In genomic region chr4:55582773-55583172, GRCh38 we compare ENCODE assay signal across 12 cellular contexts. TPM values are rescaled to one million over a fixed set of nuclear protein-coding genes. Genes with fewer than 3 reads are reported as not detected.
DNase-seq lines count a peak whose midpoint lies in the region; ATAC-seq, FAIRE-seq and TF ChIP-seq lines count a peak whose summit lies in the region.
"Not testable (repeated sequence)": the region's sequence is repeated elsewhere in the genome, so short reads cannot be mapped to it uniquely, and the experiment has no call there.
"Had no signal": no experiment of that assay in that cellular context is flagged by ENCODE, and none has a peak within 500 bp of the region (broad histone marks: within the 10 kb centered on the region; RNA-seq: fewer than 3 reads in every experiment).

No MANE protein-coding gene starts in this region.

- not testable (repeated sequence) for H3K4me3 ChIP-seq in GM12878; endothelial cell of umbilical vein (replicated peaks in 1 of 3; ENCODE audit: insufficient read depth in 1 of 3, low read depth in 1 of 3, low read length in 3 of 3); HepG2 (replicated peaks in 1 of 3; ENCODE audit: insufficient read depth in 1 of 3, low read depth in 2 of 3, low read length in 3 of 3)

- not testable (repeated sequence) for TF ChIP-seq EP300 in GM12878 (IDR thresholded peaks at IDR 0.05; ENCODE audit: borderline replicate concordance in 1 of 2, control insufficient read depth in 1 of 2, low read depth in 2 of 2, low read length in 2 of 2); HepG2 (IDR thresholded peaks at IDR 0.05; ENCODE audit: low read depth in 2 of 2, low read length in 2 of 2); HepG2 (CRISPR knock-in tag; IDR thresholded peaks at IDR 0.05; ENCODE audit: borderline replicate concordance)

- intact Hi-C loops in GM12878 (cut with micrococcal nuclease; ENCODE audit: unreplicated experiment); endothelial cell of umbilical vein (cut with micrococcal nuclease); HepG2 (cut with micrococcal nuclease; ENCODE audit: unreplicated experiment): not testable (repeated sequence)

- not testable (repeated sequence) for TF ChIP-seq RAD21 in GM12878 (IDR thresholded peaks at IDR 0.05; ENCODE audit: insufficient read depth, low read depth, low read length); HepG2 (CRISPR knock-in tag; IDR thresholded peaks at IDR 0.05)

- H3K4me2 ChIP-seq in GM12878 (ENCODE audit: control insufficient read depth, insufficient read depth); endothelial cell of umbilical vein (ENCODE audit: insufficient read depth, low read length); HepG2 (ENCODE audit: low read depth, low read length): not testable (repeated sequence)

- not testable (repeated sequence) for TF ChIP-seq CTCF in GM12878 (IDR thresholded peaks at IDR 0.05 in 2 of 3, conservative IDR thresholded peaks at IDR 0.05 in 1 of 3; ENCODE audit: control insufficient read depth in 2 of 3, extremely low read depth in 1 of 3, insufficient read depth in 1 of 3, low read depth in 3 of 3, low read length in 3 of 3); endothelial cell of umbilical vein (IDR thresholded peaks at IDR 0.05; ENCODE audit: extremely low read depth in 1 of 2, insufficient read depth in 1 of 2, low read depth in 1 of 2, low read length in 2 of 2); HepG2 (CRISPR knock-in tag; IDR thresholded peaks at IDR 0.05)

- WGBS in GM12878 (ENCODE audit: insufficient coverage, insufficient replicate concordance, low lambda C conversion rate, missing lambda C conversion rate), result 40% methylated on average over 1 of the region's 2 CpGs
- 92% methylated on average over 2 of the region's 2 CpGs for WGBS in HepG2 (ENCODE audit: low lambda C conversion rate)

- H4K20me1 ChIP-seq in GM12878 (ENCODE audit: control insufficient read depth, insufficient read depth); endothelial cell of umbilical vein (replicated peaks; ENCODE audit: control insufficient read depth, extremely low read depth, insufficient read depth, low read length); HepG2 (ENCODE audit: insufficient read depth, low read length): not testable (repeated sequence)

- not testable (repeated sequence) for H3K4me1 ChIP-seq in GM12878 (ENCODE audit: control insufficient read depth, insufficient read depth, low read length); endothelial cell of umbilical vein (ENCODE audit: control insufficient read depth, extremely low read depth, insufficient read depth, low read length); HepG2 (ENCODE audit: insufficient read depth, low read length)

- peak; percentile 85 for FAIRE-seq in GM19239 (lab: Jason Lieb, UNC)
- peak; percentile 100 for FAIRE-seq in GM12878 (lab: Jason Lieb, UNC)
- FAIRE-seq in endothelial cell of umbilical vein (lab: Jason Lieb, UNC), result peak; percentile 66
- FAIRE-seq in HepG2 (lab: Jason Lieb, UNC), result peak; percentile 66

- CTCF ChIA-PET in GM12878 (lab: Yijun Ruan, JAX), result interaction anchor here (1.3 kb wide), 1 partner anchor 11 kb away, joined by 5 read pairs; no protein-coding TSS in a partner anchor
- CTCF ChIA-PET in endothelial cell of umbilical vein (lab: Charles Lee); HepG2 (lab: Yijun Ruan, JAX; ENCODE audit: low intra/inter-chr PET ratio, low total read pairs): not testable (repeated sequence)

- H2AFZ ChIP-seq in GM12878 (ENCODE audit: control insufficient read depth, low read depth, low read length); endothelial cell of umbilical vein (ENCODE audit: low read depth, low read length); HepG2 (ENCODE audit: low read length): not testable (repeated sequence)

- not testable (repeated sequence) for BruUV-seq in GM12878 (replicated peaks; lab: Mats Ljungman, UMichigan); endothelial cell of umbilical vein (replicated peaks; lab: Mats Ljungman, UMichigan); HepG2 (replicated peaks; lab: Mats Ljungman, UMichigan)

- not testable (repeated sequence) for ATAC-seq in GM12878, HepG2

- H3K9me3 ChIP-seq in GM12878 (replicated peaks; ENCODE audit: control insufficient read depth, insufficient read depth, low read length); endothelial cell of umbilical vein (replicated peaks; ENCODE audit: control insufficient read depth, insufficient read depth, low read length); HepG2 (ENCODE audit: low read length): not testable (repeated sequence)

- H3K9ac ChIP-seq in GM12878 (ENCODE audit: control insufficient read depth, insufficient read depth, low read length); endothelial cell of umbilical vein (replicated peaks; ENCODE audit: extremely low read depth, insufficient read depth, low read length); HepG2 (ENCODE audit: insufficient read depth, low read depth, low read length): not testable (repeated sequence)

- dilution Hi-C loops in endothelial cell of umbilical vein (cut with MboI; ENCODE audit: extremely low pct_ligation_motif_present, low sequenced_read_pairs), result not testable (repeated sequence)

- in situ Hi-C loops in GM12878 (cut with MboI); HepG2 (cut with HindIII; ENCODE audit: extremely low pct_ligation_motif_present, low pct_unique_long_range_greater_than_20kb): not testable (repeated sequence)

- not testable (repeated sequence) for DNase-seq in GM19239 (ENCODE audit: insufficient read length, low spot score); GM12878 (ENCODE audit: low read depth, low spot score); endothelial cell of umbilical vein (ENCODE audit: low read depth, low spot score); HepG2 (ENCODE audit: low spot score)

- H3K27me3 ChIP-seq in GM12878 (replicated peaks in 1 of 2; ENCODE audit: control insufficient read depth in 2 of 2, insufficient read depth in 2 of 2, low read length in 1 of 2); endothelial cell of umbilical vein (ENCODE audit: control insufficient read depth in 2 of 2, insufficient read depth in 2 of 2, low read length in 2 of 2); HepG2 (ENCODE audit: control insufficient read depth in 1 of 2, insufficient read depth in 2 of 2, low read length in 2 of 2): not testable (repeated sequence)

- not testable (repeated sequence) for H3K27ac ChIP-seq in GM12878 (ENCODE audit: control insufficient read depth, insufficient read depth); endothelial cell of umbilical vein (ENCODE audit: insufficient read depth, low read depth, low read length); HepG2 (ENCODE audit: extremely low read length, insufficient read depth, low read length)

- H3K79me2 ChIP-seq in GM12878 (ENCODE audit: control insufficient read depth, insufficient read depth, low read length); endothelial cell of umbilical vein (ENCODE audit: control insufficient read depth, insufficient read depth, low read length); HepG2 (ENCODE audit: insufficient read depth, low read length): not testable (repeated sequence)

- POLR2A ChIA-PET in GM12878 (lab: Charles Lee); endothelial cell of umbilical vein (lab: Charles Lee); HepG2 (lab: Yijun Ruan, JAX): not testable (repeated sequence)

- not testable (repeated sequence) for H3K9me1 ChIP-seq in endothelial cell of umbilical vein (replicated peaks; ENCODE audit: control insufficient read depth, extremely low read depth, insufficient read depth, low read length)

- H3K36me3 ChIP-seq in GM12878 (ENCODE audit: control insufficient read depth in 2 of 2, insufficient read depth in 2 of 2, low read length in 1 of 2); endothelial cell of umbilical vein (ENCODE audit: control insufficient read depth in 2 of 2, extremely low read depth in 1 of 2, insufficient read depth in 2 of 2, low read length in 2 of 2); HepG2 (replicated peaks in 1 of 2; ENCODE audit: control insufficient read depth in 1 of 2, insufficient read depth in 2 of 2, low read length in 2 of 2): not testable (repeated sequence)

- SMC1A ChIA-PET in GM12878 (lab: Charles Lee; ENCODE audit: uncharacterized antibody, unreplicated experiment), result not testable (repeated sequence)

- RAD21 ChIA-PET in GM12878 (lab: Charles Lee; ENCODE audit: unreplicated experiment), result not testable (repeated sequence)

- TF ChIP-seq POLR2A in GM12878 (IDR thresholded peaks at IDR 0.05; ENCODE audit: low read depth, low read length); endothelial cell of umbilical vein (IDR thresholded peaks at IDR 0.05; ENCODE audit: low read depth, low read length); HepG2 (IDR thresholded peaks at IDR 0.05; ENCODE audit: insufficient read depth in 1 of 2, low read depth in 2 of 2, low read length in 2 of 2): not testable (repeated sequence)

RNA-seq across cellular contexts. Expression of gene PDCL2, which starts 9.3 kb away (rescaled TPM):
- not detected in 2 replicates for total RNA-seq in GM12878 (2013; cell fraction: nucleolus; rRNA removed)
- total RNA-seq in GM12878 (2014; rRNA removed) (not detected in 2 replicates), GM12878 (2014; rRNA removed; fragmentation: Illumina TruSeq; extraction: Trizol) (not detected in 2 replicates), GM12878 (2021) (not detected in 2 replicates), endothelial cell of umbilical vein (not detected in 2 replicates), HepG2 (2016; rRNA removed; fragmentation: Illumina TruSeq; extraction: Trizol) (not detected in 2 replicates)
- polyA plus RNA-seq in GM12878 (2011; ENCODE audit: low read depth), result not detected
- polyA plus RNA-seq in GM12878 (2011; rRNA removed) (not detected in 2 replicates), GM12878 (2014; fragmentation: Illumina TruSeq; extraction: Trizol) (not detected in 2 replicates), GM12878 (2014; fragmentation: Nextera tagmentation; extraction: Ambion mirVana) (not detected), GM12878 (2014; rRNA removed) (not detected in 2 replicates), GM12878 (2016; fragmentation: Nextera tagmentation; extraction: Ambion mirVana) (not detected), endothelial cell of umbilical vein (not detected in 2 replicates), HepG2 (2011; rRNA removed) (not detected in 2 replicates)
- not detected in 2 replicates for polyA plus RNA-seq in GM12878 (2011; cell fraction: cytosol; rRNA removed)
- not detected in 2 replicates for polyA plus RNA-seq in GM12878 (2011; cell fraction: nucleus; rRNA removed)
- polyA plus RNA-seq in GM12878 (2012), result not detected in 2 replicates
- polyA minus RNA-seq in GM12878 (2011; rRNA and poly(A)+ RNA removed), result not detected in 2 replicates
- not detected in 2 replicates for polyA minus RNA-seq in GM12878 (2011; cell fraction: cytosol; rRNA and poly(A)+ RNA removed)
- not detected in 2 replicates for polyA minus RNA-seq in GM12878 (2011; cell fraction: nucleus; rRNA and poly(A)+ RNA removed)
- not detected in 2 replicates for polyA plus RNA-seq in endothelial cell of umbilical vein (2011; cell fraction: cytosol; rRNA removed)
- polyA plus RNA-seq in endothelial cell of umbilical vein (2011; cell fraction: nucleus; rRNA removed), result not detected in 2 replicates
- polyA plus RNA-seq in endothelial cell of umbilical vein (2012), result not detected in 2 replicates
- polyA minus RNA-seq in endothelial cell of umbilical vein, result not detected in 2 replicates
- polyA minus RNA-seq in endothelial cell of umbilical vein (2011; cell fraction: cytosol; rRNA and poly(A)+ RNA removed), result not detected
- not detected in 2 replicates for polyA minus RNA-seq in endothelial cell of umbilical vein (2011; cell fraction: nucleus; rRNA and poly(A)+ RNA removed)
- total RNA-seq in HepG2 (2016; cell fraction: cytosol; rRNA removed; fragmentation: Illumina TruSeq; extraction: Trizol; ENCODE audit: low read depth), result not detected in 2 replicates
- not detected in 2 replicates for total RNA-seq in HepG2 (2016; cell fraction: insoluble cytoplasmic fraction; rRNA removed; fragmentation: Illumina TruSeq; extraction: Trizol)
- not detected in 2 replicates for total RNA-seq in HepG2 (2016; cell fraction: membrane; rRNA removed; fragmentation: Illumina TruSeq; extraction: Trizol)
- total RNA-seq in HepG2 (2016; cell fraction: nucleus; rRNA removed; fragmentation: Illumina TruSeq; extraction: Trizol), result not detected in 2 replicates
- polyA plus RNA-seq in HepG2 (2011; cell fraction: cytosol; rRNA removed), result not detected in 2 replicates
- not detected in 2 replicates for polyA plus RNA-seq in HepG2 (2011; cell fraction: nucleus; rRNA removed)
- polyA plus RNA-seq in HepG2 (2012), result not detected in 2 replicates
- polyA plus RNA-seq in HepG2 (2016; cell fraction: cytosol; fragmentation: Illumina TruSeq; extraction: Trizol; ENCODE audit: low read depth), result not detected in 2 replicates
- not detected in 2 replicates for polyA plus RNA-seq in HepG2 (2016; cell fraction: insoluble cytoplasmic fraction; fragmentation: Illumina TruSeq; extraction: Trizol; ENCODE audit: low read depth)
- polyA plus RNA-seq in HepG2 (2016; cell fraction: membrane; fragmentation: Illumina TruSeq; extraction: Trizol; ENCODE audit: low read depth), result not detected in 2 replicates
- not detected in 2 replicates for polyA plus RNA-seq in HepG2 (2016; cell fraction: nucleus; fragmentation: Illumina TruSeq; extraction: Trizol; ENCODE audit: insufficient read depth, low read depth)
- polyA minus RNA-seq in HepG2 (2011; rRNA and poly(A)+ RNA removed; ENCODE audit: low replicate concordance), result not detected in 2 replicates
- polyA minus RNA-seq in HepG2 (2011; cell fraction: cytosol; rRNA and poly(A)+ RNA removed), result not detected in 2 replicates
- not detected in 2 replicates for polyA minus RNA-seq in HepG2 (2011; cell fraction: nucleus; rRNA and poly(A)+ RNA removed)
- total RNA-seq: A673; CD4-positive, alpha-beta memory T cell; CD4-positive, CD25-positive, alpha-beta regulatory T cell; CD8-positive, alpha-beta memory T cell; Daoy; G401 had no signal
- polyA plus RNA-seq: AG04450; CD14-positive monocyte; CD4-positive, alpha-beta memory T cell; CD4-positive, CD25-positive, alpha-beta regulatory T cell; CD8-positive, alpha-beta memory T cell had no signal

RNA-seq across cellular contexts. Expression of gene CLOCK, which starts 36.1 kb away (rescaled TPM):
- total RNA-seq in GM12878 (2013; cell fraction: nucleolus; rRNA removed), result 43.0 and 43.8 TPM in 2 replicates
- total RNA-seq in GM12878 (2014; rRNA removed) (10.6 and 11.6 TPM in 2 replicates), GM12878 (2014; rRNA removed; fragmentation: Illumina TruSeq; extraction: Trizol) (9.1 and 11.5 TPM in 2 replicates), GM12878 (2021) (8.0 and 10.4 TPM in 2 replicates), endothelial cell of umbilical vein (22.2 and 23.8 TPM in 2 replicates), HepG2 (2016; rRNA removed; fragmentation: Illumina TruSeq; extraction: Trizol) (13.5 and 17.6 TPM in 2 replicates)
- 1.9 TPM for polyA plus RNA-seq in GM12878 (2011; ENCODE audit: low read depth)
- polyA plus RNA-seq in GM12878 (2011; rRNA removed) (10.3 and 11.7 TPM in 2 replicates), GM12878 (2014; fragmentation: Illumina TruSeq; extraction: Trizol) (7.3 and 10.3 TPM in 2 replicates), GM12878 (2014; fragmentation: Nextera tagmentation; extraction: Ambion mirVana) (1 to 10 TPM; 2.8 to 3.5 TPM), GM12878 (2014; rRNA removed) (5.5 and 6.0 TPM in 2 replicates), GM12878 (2016; fragmentation: Nextera tagmentation; extraction: Ambion mirVana) (10 to 100 TPM; 10.5 to 11.7 TPM), endothelial cell of umbilical vein (7.4 and 7.5 TPM in 2 replicates), HepG2 (2011; rRNA removed) (5.5 and 8.8 TPM in 2 replicates)
- polyA plus RNA-seq in GM12878 (2011; cell fraction: cytosol; rRNA removed), result 4.2 and 6.6 TPM in 2 replicates
- polyA plus RNA-seq in GM12878 (2011; cell fraction: nucleus; rRNA removed), result 15.6 and 16.1 TPM in 2 replicates
- polyA plus RNA-seq in GM12878 (2012), result 3.9 and 4.2 TPM in 2 replicates
- polyA minus RNA-seq in GM12878 (2011; rRNA and poly(A)+ RNA removed), result 29.8 and 31.7 TPM in 2 replicates
- polyA minus RNA-seq in GM12878 (2011; cell fraction: cytosol; rRNA and poly(A)+ RNA removed), result 6.1 and 7.2 TPM in 2 replicates
- 27.9 and 36.9 TPM in 2 replicates for polyA minus RNA-seq in GM12878 (2011; cell fraction: nucleus; rRNA and poly(A)+ RNA removed)
- 5.6 and 5.8 TPM in 2 replicates for polyA plus RNA-seq in endothelial cell of umbilical vein (2011; cell fraction: cytosol; rRNA removed)
- polyA plus RNA-seq in endothelial cell of umbilical vein (2011; cell fraction: nucleus; rRNA removed), result 17.3 and 19.7 TPM in 2 replicates
- polyA plus RNA-seq in endothelial cell of umbilical vein (2012), result 9.6 and 12.0 TPM in 2 replicates
- polyA minus RNA-seq in endothelial cell of umbilical vein, result 36.9 and 42.6 TPM in 2 replicates
- polyA minus RNA-seq in endothelial cell of umbilical vein (2011; cell fraction: cytosol; rRNA and poly(A)+ RNA removed), result 10.7 TPM
- 43.0 and 57.9 TPM in 2 replicates for polyA minus RNA-seq in endothelial cell of umbilical vein (2011; cell fraction: nucleus; rRNA and poly(A)+ RNA removed)
- 7.4 and 10.5 TPM in 2 replicates for total RNA-seq in HepG2 (2016; cell fraction: cytosol; rRNA removed; fragmentation: Illumina TruSeq; extraction: Trizol; ENCODE audit: low read depth)
- total RNA-seq in HepG2 (2016; cell fraction: insoluble cytoplasmic fraction; rRNA removed; fragmentation: Illumina TruSeq; extraction: Trizol), result 10.7 and 14.9 TPM in 2 replicates
- total RNA-seq in HepG2 (2016; cell fraction: membrane; rRNA removed; fragmentation: Illumina TruSeq; extraction: Trizol), result 8.2 TPM in 2 replicates
- 14.0 and 14.5 TPM in 2 replicates for total RNA-seq in HepG2 (2016; cell fraction: nucleus; rRNA removed; fragmentation: Illumina TruSeq; extraction: Trizol)
- 3.3 and 4.0 TPM in 2 replicates for polyA plus RNA-seq in HepG2 (2011; cell fraction: cytosol; rRNA removed)
- 7.1 and 9.5 TPM in 2 replicates for polyA plus RNA-seq in HepG2 (2011; cell fraction: nucleus; rRNA removed)
- 5.2 and 6.5 TPM in 2 replicates for polyA plus RNA-seq in HepG2 (2012)
- 0.71 and 0.84 TPM in 2 replicates for polyA plus RNA-seq in HepG2 (2016; cell fraction: cytosol; fragmentation: Illumina TruSeq; extraction: Trizol; ENCODE audit: low read depth)
- polyA plus RNA-seq in HepG2 (2016; cell fraction: insoluble cytoplasmic fraction; fragmentation: Illumina TruSeq; extraction: Trizol; ENCODE audit: low read depth), result 7.6 and 9.1 TPM in 2 replicates
- 2.5 and 2.7 TPM in 2 replicates for polyA plus RNA-seq in HepG2 (2016; cell fraction: membrane; fragmentation: Illumina TruSeq; extraction: Trizol; ENCODE audit: low read depth)
- 12.8 and 16.3 TPM in 2 replicates for polyA plus RNA-seq in HepG2 (2016; cell fraction: nucleus; fragmentation: Illumina TruSeq; extraction: Trizol; ENCODE audit: insufficient read depth, low read depth)
- polyA minus RNA-seq in HepG2 (2011; rRNA and poly(A)+ RNA removed; ENCODE audit: low replicate concordance), result 21.0 and 28.3 TPM in 2 replicates
- 14.6 and 19.2 TPM in 2 replicates for polyA minus RNA-seq in HepG2 (2011; cell fraction: cytosol; rRNA and poly(A)+ RNA removed)
- polyA minus RNA-seq in HepG2 (2011; cell fraction: nucleus; rRNA and poly(A)+ RNA removed), result 36.6 and 43.3 TPM in 2 replicates

RNA-seq across cellular contexts. Expression of gene NMU, which starts 53.3 kb away (rescaled TPM):
- not detected in 2 replicates for total RNA-seq in GM12878 (2013; cell fraction: nucleolus; rRNA removed)
- total RNA-seq in GM12878 (2014; rRNA removed) (not detected in 2 replicates), GM12878 (2014; rRNA removed; fragmentation: Illumina TruSeq; extraction: Trizol) (not detected in 2 replicates), GM12878 (2021) (0.40 TPM in 1 of 2 replicates, not detected in the other), endothelial cell of umbilical vein (3.7 TPM in 1 of 2 replicates, not detected in the other), HepG2 (2016; rRNA removed; fragmentation: Illumina TruSeq; extraction: Trizol) (not detected in 2 replicates)
- not detected for polyA plus RNA-seq in GM12878 (2011; ENCODE audit: low read depth)
- polyA plus RNA-seq in GM12878 (2011; rRNA removed) (0.16 TPM in 1 of 2 replicates, not detected in the other), GM12878 (2014; fragmentation: Illumina TruSeq; extraction: Trizol) (not detected in 2 replicates), GM12878 (2014; fragmentation: Nextera tagmentation; extraction: Ambion mirVana) (not detected), GM12878 (2014; rRNA removed) (not detected in 2 replicates), GM12878 (2016; fragmentation: Nextera tagmentation; extraction: Ambion mirVana) (under 1 TPM in 1 of 2 experiments, not detected in 1; 0.33 TPM), endothelial cell of umbilical vein (1.4 and 1.6 TPM in 2 replicates), HepG2 (2011; rRNA removed) (not detected in 2 replicates)
- polyA plus RNA-seq in GM12878 (2011; cell fraction: cytosol; rRNA removed), result not detected in 2 replicates
- polyA plus RNA-seq in GM12878 (2011; cell fraction: nucleus; rRNA removed), result not detected in 2 replicates
- polyA plus RNA-seq in GM12878 (2012), result not detected in 2 replicates
- polyA minus RNA-seq in GM12878 (2011; rRNA and poly(A)+ RNA removed), result not detected in 2 replicates
- not detected in 2 replicates for polyA minus RNA-seq in GM12878 (2011; cell fraction: cytosol; rRNA and poly(A)+ RNA removed)
- polyA minus RNA-seq in GM12878 (2011; cell fraction: nucleus; rRNA and poly(A)+ RNA removed), result not detected in 2 replicates
- polyA plus RNA-seq in endothelial cell of umbilical vein (2011; cell fraction: cytosol; rRNA removed), result 1.2 and 1.5 TPM in 2 replicates
- 0.49 and 0.87 TPM in 2 replicates for polyA plus RNA-seq in endothelial cell of umbilical vein (2011; cell fraction: nucleus; rRNA removed)
- not detected in 2 replicates for polyA plus RNA-seq in endothelial cell of umbilical vein (2012)
- 2.2 and 2.3 TPM in 2 replicates for polyA minus RNA-seq in endothelial cell of umbilical vein
- polyA minus RNA-seq in endothelial cell of umbilical vein (2011; cell fraction: cytosol; rRNA and poly(A)+ RNA removed), result not detected
- not detected in 2 replicates for polyA minus RNA-seq in endothelial cell of umbilical vein (2011; cell fraction: nucleus; rRNA and poly(A)+ RNA removed)
- not detected in 2 replicates for total RNA-seq in HepG2 (2016; cell fraction: cytosol; rRNA removed; fragmentation: Illumina TruSeq; extraction: Trizol; ENCODE audit: low read depth)
- total RNA-seq in HepG2 (2016; cell fraction: insoluble cytoplasmic fraction; rRNA removed; fragmentation: Illumina TruSeq; extraction: Trizol), result not detected in 2 replicates
- total RNA-seq in HepG2 (2016; cell fraction: membrane; rRNA removed; fragmentation: Illumina TruSeq; extraction: Trizol), result not detected in 2 replicates
- not detected in 2 replicates for total RNA-seq in HepG2 (2016; cell fraction: nucleus; rRNA removed; fragmentation: Illumina TruSeq; extraction: Trizol)
- not detected in 2 replicates for polyA plus RNA-seq in HepG2 (2011; cell fraction: cytosol; rRNA removed)
- not detected in 2 replicates for polyA plus RNA-seq in HepG2 (2011; cell fraction: nucleus; rRNA removed)
- not detected in 2 replicates for polyA plus RNA-seq in HepG2 (2012)
- polyA plus RNA-seq in HepG2 (2016; cell fraction: cytosol; fragmentation: Illumina TruSeq; extraction: Trizol; ENCODE audit: low read depth), result not detected in 2 replicates
- polyA plus RNA-seq in HepG2 (2016; cell fraction: insoluble cytoplasmic fraction; fragmentation: Illumina TruSeq; extraction: Trizol; ENCODE audit: low read depth), result not detected in 2 replicates
- not detected in 2 replicates for polyA plus RNA-seq in HepG2 (2016; cell fraction: membrane; fragmentation: Illumina TruSeq; extraction: Trizol; ENCODE audit: low read depth)
- not detected in 2 replicates for polyA plus RNA-seq in HepG2 (2016; cell fraction: nucleus; fragmentation: Illumina TruSeq; extraction: Trizol; ENCODE audit: insufficient read depth, low read depth)
- 0.33 and 0.64 TPM in 2 replicates for polyA minus RNA-seq in HepG2 (2011; rRNA and poly(A)+ RNA removed; ENCODE audit: low replicate concordance)
- not detected in 2 replicates for polyA minus RNA-seq in HepG2 (2011; cell fraction: cytosol; rRNA and poly(A)+ RNA removed)
- polyA minus RNA-seq in HepG2 (2011; cell fraction: nucleus; rRNA and poly(A)+ RNA removed), result not detected in 2 replicates
- total RNA-seq: A673; CD4-positive, alpha-beta memory T cell; CD4-positive, CD25-positive, alpha-beta regulatory T cell; CD8-positive, alpha-beta memory T cell; G401 had no signal
- polyA plus RNA-seq: AG04450, CD14-positive monocyte had no signal
